Comparison of ENCODE assay signal across 24 cellular contexts in the genomic region with DNA sequence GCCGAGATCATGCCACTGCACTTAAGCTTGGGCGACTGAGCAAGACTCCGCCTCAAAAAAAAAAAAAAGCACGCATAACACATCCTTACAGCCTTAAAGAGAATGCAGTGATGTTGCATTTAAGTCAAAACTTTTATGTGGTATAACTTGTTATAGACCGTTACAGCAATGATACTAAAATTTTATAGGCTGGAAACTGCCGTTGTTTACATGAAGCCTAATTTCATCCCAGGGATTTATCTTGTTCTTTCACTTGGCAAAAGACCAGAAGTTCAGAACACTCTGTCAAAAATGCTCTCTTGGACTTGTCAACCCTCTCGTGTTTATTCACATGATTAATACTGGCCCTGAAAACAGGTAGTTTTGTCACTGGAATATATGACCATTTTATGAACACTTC.
"Had no signal": no experiment of that assay in that cellular context is flagged by ENCODE, and none has a peak within 500 bp of the region (broad histone marks: within the 10 kb centered on the region; RNA-seq: fewer than 3 reads in every experiment).

No MANE protein-coding gene starts in this region.

- H3K36me3 ChIP-seq: neural progenitor cell, ovary, right lobe of liver, sigmoid colon, stomach, thoracic aorta, tibial artery, transverse colon, upper lobe of right lung, uterus had no signal

- H3K4me3 ChIP-seq: neural progenitor cell, ovary, psoas muscle, right lobe of liver, sigmoid colon, stomach, thoracic aorta, tibial artery, transverse colon, upper lobe of right lung, uterus had no signal

- H3K9me3 ChIP-seq: ovary, psoas muscle, right lobe of liver, sigmoid colon, stomach, thoracic aorta, tibial artery, transverse colon, upper lobe of right lung, uterus had no signal

- DNase-seq: natural killer cell; occipital lobe; ovary; posterior cingulate gyrus; psoas muscle; right lobe of liver; sigmoid colon; small intestine; stimulated activated CD4-positive, alpha-beta T cell treated with anti-CD3 and anti-CD28 coated beads, Interleukin-15, amount 100 ng/mL, for 24 hours; stimulated activated CD4-positive, alpha-beta T cell treated with anti-CD3 and anti-CD28 coated beads, Interleukin-2, amount 100 ng/mL, for 24 hours; stimulated activated CD4-positive, alpha-beta T cell treated with anti-CD3 and anti-CD28 coated beads, Interleukin-2, amount 100 ng/mL, for 48 hours; stimulated activated CD4-positive, alpha-beta T cell treated with anti-CD3 and anti-CD28 coated beads, Interleukin-4, amount 100 ng/mL, for 24 hours; stimulated activated naive B cell treated with anti-CD40 and anti-IgM and Interleukin-4, amounts not matched to agents 10 μg/mL and 1 μg/mL and 100 μg/mL, for 72 hours; stimulated activated naive CD4-positive, alpha-beta T cell treated with Interleukin-2 at 50 U/mL for 16 hours; stomach; tibial artery; transverse colon; upper lobe of right lung; uterus had no signal

- H3K4me1 ChIP-seq: neural progenitor cell, parathyroid adenoma, psoas muscle, right lobe of liver, stomach, tibial artery, transverse colon, upper lobe of right lung, uterus had no signal

- ATAC-seq: natural killer cell; psoas muscle; right cardiac atrium; right lobe of liver; stimulated activated effector memory CD8-positive, alpha-beta T cell treated with anti-CD3 and anti-CD28 coated beads, Interleukin-12 subunit alpha, Interleukin-12 subunit beta, amount 100 ng/mL, for 72 hours; stimulated activated naive B cell treated with anti-CD40 and anti-IgM and Interleukin-4, amounts not matched to agents 10 μg/mL and 1 μg/mL and 100 μg/mL, for 72 hours; upper lobe of right lung had no signal

- H3K27ac ChIP-seq: neural progenitor cell, ovary, parathyroid adenoma, psoas muscle, right lobe of liver, sigmoid colon, stomach, thoracic aorta, tibial artery, transverse colon, upper lobe of right lung, uterus had no signal
